13 cellular contexts compared by ENCODE assay signal in genomic region chr17:76390003-76390421, GRCh38.
"Had no signal": no experiment of that assay in that cellular context is flagged by ENCODE, and none has a peak within 500 bp of the region (broad histone marks: within the 10 kb centered on the region; RNA-seq: fewer than 3 reads in every experiment).

No MANE protein-coding gene starts in this region.

- ATAC-seq: activated CD8-positive, alpha-beta T cell treated with anti-CD3 and anti-CD28 coated beads for 36 hours; activated T-helper 17 cell treated with anti-CD3 and anti-CD28 coated beads, Interleukin-2, amount 50 U/mL, for 72 hours; gastrocnemius medialis; stimulated activated naive CD8-positive, alpha-beta T cell treated with anti-CD3 and anti-CD28 coated beads, Interleukin-15, amount 100 ng/mL, for 72 hours had no signal

- H3K4me1 Mint-ChIP-seq: activated T-helper 17 cell treated with anti-CD3 and anti-CD28 coated beads, Interleukin-2, amount 50 U/mL, for 72 hours; nephron had no signal

- H3K27ac Mint-ChIP-seq: activated CD8-positive, alpha-beta T cell treated with anti-CD3 and anti-CD28 coated beads for 36 hours; activated naive CD4-positive, alpha-beta T cell treated with anti-CD3 and anti-CD28 coated beads, Interleukin-2, amount 10 ng/mL, durations not matched to agents 7 days and 5 days; activated T-helper 17 cell treated with anti-CD3 and anti-CD28 coated beads, Interleukin-2, amount 50 U/mL, for 72 hours; nephron had no signal

- H3K9me3 Mint-ChIP-seq: activated CD8-positive, alpha-beta T cell treated with anti-CD3 and anti-CD28 coated beads for 36 hours; activated naive CD4-positive, alpha-beta T cell treated with anti-CD3 and anti-CD28 coated beads, Interleukin-2, amount 10 ng/mL, durations not matched to agents 7 days and 5 days; activated T-helper 17 cell treated with anti-CD3 and anti-CD28 coated beads, Interleukin-2, amount 50 U/mL, for 72 hours; nephron; stimulated activated naive CD8-positive, alpha-beta T cell treated with anti-CD3 and anti-CD28 coated beads, Interleukin-15, amount 100 ng/mL, for 72 hours had no signal

- H3K27ac ChIP-seq: coronary artery, gastrocnemius medialis, thoracic aorta had no signal

- H3K27me3 Mint-ChIP-seq: activated CD8-positive, alpha-beta T cell treated with anti-CD3 and anti-CD28 coated beads for 36 hours; activated T-helper 17 cell treated with anti-CD3 and anti-CD28 coated beads, Interleukin-2, amount 50 U/mL, for 72 hours; stimulated activated naive CD8-positive, alpha-beta T cell treated with anti-CD3 and anti-CD28 coated beads, Interleukin-15, amount 100 ng/mL, for 72 hours had no signal

- H3K4me3 ChIP-seq: coronary artery, gastrocnemius medialis, thoracic aorta had no signal

- DNase-seq: activated CD8-positive, alpha-beta T cell treated with anti-CD3 and anti-CD28 coated beads for 36 hours; activated naive CD4-positive, alpha-beta T cell treated with anti-CD3 and anti-CD28 coated beads, Interleukin-2, amount 10 ng/mL, durations not matched to agents 7 days and 5 days; caudate nucleus; effector CD4-positive, alpha-beta T cell; gastrocnemius medialis; mesendoderm; stimulated activated CD4-positive, alpha-beta T cell treated with anti-CD3 and anti-CD28 coated beads, Interleukin-4, amount 100 ng/mL, for 1 hour; stimulated activated CD8-positive, alpha-beta memory T cell treated with anti-CD3 and anti-CD28 coated beads, Interleukin-4, amount 100 ng/mL, for 48 hours; stimulated activated naive CD8-positive, alpha-beta T cell treated with anti-CD3 and anti-CD28 coated beads, Interleukin-15, amount 100 ng/mL, for 72 hours had no signal

- H3K9me3 ChIP-seq: gastrocnemius medialis, thoracic aorta had no signal

- H3K4me3 Mint-ChIP-seq: activated CD8-positive, alpha-beta T cell treated with anti-CD3 and anti-CD28 coated beads for 36 hours; activated naive CD4-positive, alpha-beta T cell treated with anti-CD3 and anti-CD28 coated beads, Interleukin-2, amount 10 ng/mL, durations not matched to agents 7 days and 5 days; activated T-helper 17 cell treated with anti-CD3 and anti-CD28 coated beads, Interleukin-2, amount 50 U/mL, for 72 hours; nephron; stimulated activated naive CD8-positive, alpha-beta T cell treated with anti-CD3 and anti-CD28 coated beads, Interleukin-15, amount 100 ng/mL, for 72 hours had no signal
